ENCODE assay signal across 1 cellular context in the genomic region with DNA sequence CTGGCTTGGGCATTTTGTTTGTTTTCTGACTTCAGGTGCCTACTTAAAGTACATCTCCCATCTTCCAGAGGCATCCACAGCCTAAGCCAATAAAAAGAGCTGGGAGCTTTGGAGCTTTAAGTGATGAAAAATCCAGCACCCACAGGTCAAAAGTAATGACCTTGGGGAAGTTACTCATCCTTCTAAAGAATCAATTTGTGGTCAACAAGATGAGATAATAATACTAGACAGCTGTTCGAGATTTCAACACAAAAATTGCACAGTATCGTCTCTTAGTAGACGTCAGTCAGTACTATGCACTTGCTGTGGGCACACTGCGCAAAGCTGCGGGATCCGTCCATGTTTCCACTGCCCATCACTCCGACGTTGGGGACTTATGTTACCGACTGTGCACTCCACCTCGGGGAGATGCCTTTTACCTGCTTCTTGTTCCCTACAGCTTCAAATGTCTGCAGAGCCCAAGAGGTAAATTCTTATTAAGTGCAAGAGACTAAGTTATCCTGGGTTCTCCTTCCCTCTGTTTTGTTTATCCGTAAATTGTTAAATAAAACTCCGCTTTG.
TF ChIP-seq lines count a peak whose summit lies in the region.

No MANE protein-coding gene starts in this region.

TF ChIP-seq in GM23338, 12 proteins besides CTCF, POLR2A, EP300 and RAD21 (continued from another document):
- TF ChIP-seq, protein P1, sequence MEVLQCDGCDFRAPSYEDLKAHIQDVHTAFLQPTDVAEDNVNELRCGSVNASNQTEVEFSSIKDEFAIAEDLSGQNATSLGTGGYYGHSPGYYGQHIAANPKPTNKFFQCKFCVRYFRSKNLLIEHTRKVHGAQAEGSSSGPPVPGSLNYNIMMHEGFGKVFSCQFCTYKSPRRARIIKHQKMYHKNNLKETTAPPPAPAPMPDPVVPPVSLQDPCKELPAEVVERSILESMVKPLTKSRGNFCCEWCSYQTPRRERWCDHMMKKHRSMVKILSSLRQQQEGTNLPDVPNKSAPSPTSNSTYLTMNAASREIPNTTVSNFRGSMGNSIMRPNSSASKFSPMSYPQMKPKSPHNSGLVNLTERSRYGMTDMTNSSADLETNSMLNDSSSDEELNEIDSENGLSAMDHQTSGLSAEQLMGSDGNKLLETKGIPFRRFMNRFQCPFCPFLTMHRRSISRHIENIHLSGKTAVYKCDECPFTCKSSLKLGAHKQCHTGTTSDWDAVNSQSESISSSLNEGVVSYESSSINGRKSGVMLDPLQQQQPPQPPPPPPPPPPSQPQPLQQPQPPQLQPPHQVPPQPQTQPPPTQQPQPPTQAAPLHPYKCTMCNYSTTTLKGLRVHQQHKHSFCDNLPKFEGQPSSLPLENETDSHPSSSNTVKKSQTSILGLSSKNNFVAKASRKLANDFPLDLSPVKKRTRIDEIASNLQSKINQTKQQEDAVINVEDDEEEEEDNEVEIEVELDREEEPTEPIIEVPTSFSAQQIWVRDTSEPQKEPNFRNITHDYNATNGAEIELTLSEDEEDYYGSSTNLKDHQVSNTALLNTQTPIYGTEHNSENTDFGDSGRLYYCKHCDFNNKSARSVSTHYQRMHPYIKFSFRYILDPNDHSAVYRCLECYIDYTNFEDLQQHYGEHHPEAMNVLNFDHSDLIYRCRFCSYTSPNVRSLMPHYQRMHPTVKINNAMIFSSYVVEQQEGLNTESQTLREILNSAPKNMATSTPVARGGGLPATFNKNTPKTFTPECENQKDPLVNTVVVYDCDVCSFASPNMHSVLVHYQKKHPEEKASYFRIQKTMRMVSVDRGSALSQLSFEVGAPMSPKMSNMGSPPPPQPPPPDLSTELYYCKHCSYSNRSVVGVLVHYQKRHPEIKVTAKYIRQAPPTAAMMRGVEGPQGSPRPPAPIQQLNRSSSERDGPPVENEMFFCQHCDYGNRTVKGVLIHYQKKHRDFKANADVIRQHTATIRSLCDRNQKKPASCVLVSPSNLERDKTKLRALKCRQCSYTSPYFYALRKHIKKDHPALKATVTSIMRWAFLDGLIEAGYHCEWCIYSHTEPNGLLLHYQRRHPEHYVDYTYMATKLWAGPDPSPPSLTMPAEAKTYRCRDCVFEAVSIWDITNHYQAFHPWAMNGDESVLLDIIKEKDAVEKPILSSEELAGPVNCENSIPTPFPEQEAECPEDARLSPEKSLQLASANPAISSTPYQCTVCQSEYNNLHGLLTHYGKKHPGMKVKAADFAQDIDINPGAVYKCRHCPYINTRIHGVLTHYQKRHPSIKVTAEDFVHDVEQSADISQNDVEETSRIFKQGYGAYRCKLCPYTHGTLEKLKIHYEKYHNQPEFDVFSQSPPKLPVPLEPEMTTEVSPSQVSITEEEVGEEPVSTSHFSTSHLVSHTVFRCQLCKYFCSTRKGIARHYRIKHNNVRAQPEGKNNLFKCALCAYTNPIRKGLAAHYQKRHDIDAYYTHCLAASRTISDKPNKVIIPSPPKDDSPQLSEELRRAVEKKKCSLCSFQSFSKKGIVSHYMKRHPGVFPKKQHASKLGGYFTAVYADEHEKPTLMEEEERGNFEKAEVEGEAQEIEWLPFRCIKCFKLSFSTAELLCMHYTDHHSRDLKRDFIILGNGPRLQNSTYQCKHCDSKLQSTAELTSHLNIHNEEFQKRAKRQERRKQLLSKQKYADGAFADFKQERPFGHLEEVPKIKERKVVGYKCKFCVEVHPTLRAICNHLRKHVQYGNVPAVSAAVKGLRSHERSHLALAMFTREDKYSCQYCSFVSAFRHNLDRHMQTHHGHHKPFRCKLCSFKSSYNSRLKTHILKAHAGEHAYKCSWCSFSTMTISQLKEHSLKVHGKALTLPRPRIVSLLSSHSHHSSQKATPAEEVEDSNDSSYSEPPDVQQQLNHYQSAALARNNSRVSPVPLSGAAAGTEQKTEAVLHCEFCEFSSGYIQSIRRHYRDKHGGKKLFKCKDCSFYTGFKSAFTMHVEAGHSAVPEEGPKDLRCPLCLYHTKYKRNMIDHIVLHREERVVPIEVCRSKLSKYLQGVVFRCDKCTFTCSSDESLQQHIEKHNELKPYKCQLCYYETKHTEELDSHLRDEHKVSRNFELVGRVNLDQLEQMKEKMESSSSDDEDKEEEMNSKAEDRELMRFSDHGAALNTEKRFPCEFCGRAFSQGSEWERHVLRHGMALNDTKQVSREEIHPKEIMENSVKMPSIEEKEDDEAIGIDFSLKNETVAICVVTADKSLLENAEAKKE (CRISPR knock-in tag; IDR thresholded peaks at IDR 0.05): no peak
- TF ChIP-seq, protein P2, sequence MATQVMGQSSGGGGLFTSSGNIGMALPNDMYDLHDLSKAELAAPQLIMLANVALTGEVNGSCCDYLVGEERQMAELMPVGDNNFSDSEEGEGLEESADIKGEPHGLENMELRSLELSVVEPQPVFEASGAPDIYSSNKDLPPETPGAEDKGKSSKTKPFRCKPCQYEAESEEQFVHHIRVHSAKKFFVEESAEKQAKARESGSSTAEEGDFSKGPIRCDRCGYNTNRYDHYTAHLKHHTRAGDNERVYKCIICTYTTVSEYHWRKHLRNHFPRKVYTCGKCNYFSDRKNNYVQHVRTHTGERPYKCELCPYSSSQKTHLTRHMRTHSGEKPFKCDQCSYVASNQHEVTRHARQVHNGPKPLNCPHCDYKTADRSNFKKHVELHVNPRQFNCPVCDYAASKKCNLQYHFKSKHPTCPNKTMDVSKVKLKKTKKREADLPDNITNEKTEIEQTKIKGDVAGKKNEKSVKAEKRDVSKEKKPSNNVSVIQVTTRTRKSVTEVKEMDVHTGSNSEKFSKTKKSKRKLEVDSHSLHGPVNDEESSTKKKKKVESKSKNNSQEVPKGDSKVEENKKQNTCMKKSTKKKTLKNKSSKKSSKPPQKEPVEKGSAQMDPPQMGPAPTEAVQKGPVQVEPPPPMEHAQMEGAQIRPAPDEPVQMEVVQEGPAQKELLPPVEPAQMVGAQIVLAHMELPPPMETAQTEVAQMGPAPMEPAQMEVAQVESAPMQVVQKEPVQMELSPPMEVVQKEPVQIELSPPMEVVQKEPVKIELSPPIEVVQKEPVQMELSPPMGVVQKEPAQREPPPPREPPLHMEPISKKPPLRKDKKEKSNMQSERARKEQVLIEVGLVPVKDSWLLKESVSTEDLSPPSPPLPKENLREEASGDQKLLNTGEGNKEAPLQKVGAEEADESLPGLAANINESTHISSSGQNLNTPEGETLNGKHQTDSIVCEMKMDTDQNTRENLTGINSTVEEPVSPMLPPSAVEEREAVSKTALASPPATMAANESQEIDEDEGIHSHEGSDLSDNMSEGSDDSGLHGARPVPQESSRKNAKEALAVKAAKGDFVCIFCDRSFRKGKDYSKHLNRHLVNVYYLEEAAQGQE (IDR thresholded peaks at IDR 0.05; ENCODE audit: unreplicated experiment): no peak
TF ChIP-seq in GM23338: peak in this region for 1.
